In genomic region chr4:4779486-4779885, GRCh38 we compare ENCODE assay signal across 35 cellular contexts.
"Had no signal": no experiment of that assay in that cellular context is flagged by ENCODE, and none has a peak within 500 bp of the region (broad histone marks: within the 10 kb centered on the region; RNA-seq: fewer than 3 reads in every experiment).

No MANE protein-coding gene starts in this region.

- H3K9me3 ChIP-seq: ascending aorta had no signal

- H3K4me1 ChIP-seq: ascending aorta had no signal

- H3K27ac ChIP-seq: ascending aorta, VCaP had no signal

- H3K27ac Mint-ChIP-seq: activated CD4-positive, alpha-beta memory T cell treated with anti-CD3 and anti-CD28 coated beads, Interleukin-2, amount 10 ng/mL, durations not matched to agents 7 days and 5 days; activated CD4-positive, alpha-beta T cell treated with anti-CD3 and anti-CD28 coated beads for 36 hours; activated CD4-positive, alpha-beta T cell treated with anti-CD3 and anti-CD28 coated beads, Interleukin-2, amount 10 ng/mL, durations not matched to agents 7 days and 5 days; activated CD8-positive, alpha-beta memory T cell treated with anti-CD3 and anti-CD28 coated beads, Interleukin-2, amount 10 ng/mL, durations not matched to agents 7 days and 5 days; activated CD8-positive, alpha-beta T cell treated with anti-CD3 and anti-CD28 coated beads, Interleukin-2, amount 10 ng/mL, durations not matched to agents 7 days and 5 days; activated naive CD4-positive, alpha-beta T cell treated with anti-CD3 and anti-CD28 coated beads, Interleukin-2, amount 10 ng/mL, durations not matched to agents 7 days and 5 days; activated naive CD4-positive, alpha-beta T cell treated with anti-CD3 and anti-CD28 coated beads, Interleukin-2, amount 50 U/mL, for 24 hours; activated naive CD8-positive, alpha-beta T cell; activated naive CD8-positive, alpha-beta T cell treated with anti-CD3 and anti-CD28 coated beads, Interleukin-2, amount 10 ng/mL, durations not matched to agents 7 days and 5 days; activated naive CD8-positive, alpha-beta T cell treated with anti-CD3 and anti-CD28 coated beads, Interleukin-2, amount 50 U/mL, for 24 hours; activated T-cell treated with anti-CD3 and anti-CD28 coated beads, Interleukin-2, amount 50 U/mL, for 72 hours; activated T-helper 2 cell treated with anti-CD3 and anti-CD28 coated beads, Interferon-gamma antibody, Interleukin-2, Interleukin-4, amounts not matched to agents 10 μg/mL and 5 μg/mL and 100 μg/mL, durations not matched to agents 14 hours and 24 hours and 36 hours; brain; T-helper 1 cell treated with Interleukin-12 subunit alpha and Interleukin-12 subunit beta and Interleukin-4 antibody, amounts not matched to agents 30 μg/mL and 1 μg/mL, for 36 hours; T-helper 2 cell treated with Interferon-gamma antibody and Interleukin-4, amounts not matched to agents 5 μg/mL and 100 μg/mL, for 36 hours had no signal

- H3K36me3 ChIP-seq: ascending aorta had no signal

- H3K4me3 Mint-ChIP-seq: activated CD4-positive, alpha-beta memory T cell treated with anti-CD3 and anti-CD28 coated beads, Interleukin-2, amount 10 ng/mL, durations not matched to agents 7 days and 5 days; activated CD4-positive, alpha-beta T cell treated with anti-CD3 and anti-CD28 coated beads for 36 hours; activated CD4-positive, alpha-beta T cell treated with anti-CD3 and anti-CD28 coated beads, Interleukin-2, amount 10 ng/mL, durations not matched to agents 7 days and 5 days; activated CD8-positive, alpha-beta memory T cell treated with anti-CD3 and anti-CD28 coated beads, Interleukin-2, amount 10 ng/mL, durations not matched to agents 7 days and 5 days; activated CD8-positive, alpha-beta T cell treated with anti-CD3 and anti-CD28 coated beads, Interleukin-2, amount 10 ng/mL, durations not matched to agents 7 days and 5 days; activated naive CD4-positive, alpha-beta T cell treated with anti-CD3 and anti-CD28 coated beads, Interleukin-2, amount 10 ng/mL, durations not matched to agents 7 days and 5 days; activated naive CD4-positive, alpha-beta T cell treated with anti-CD3 and anti-CD28 coated beads, Interleukin-2, amount 50 U/mL, for 24 hours; activated naive CD8-positive, alpha-beta T cell; activated naive CD8-positive, alpha-beta T cell treated with anti-CD3 and anti-CD28 coated beads, Interleukin-2, amount 10 ng/mL, durations not matched to agents 7 days and 5 days; activated naive CD8-positive, alpha-beta T cell treated with anti-CD3 and anti-CD28 coated beads, Interleukin-2, amount 50 U/mL, for 24 hours; activated T-cell treated with anti-CD3 and anti-CD28 coated beads, Interleukin-2, amount 50 U/mL, for 4 hours; activated T-cell treated with anti-CD3 and anti-CD28 coated beads, Interleukin-2, amount 50 U/mL, for 72 hours; brain; T-helper 1 cell treated with Interleukin-12 subunit alpha and Interleukin-12 subunit beta and Interleukin-4 antibody, amounts not matched to agents 30 μg/mL and 1 μg/mL, for 36 hours; T-helper 2 cell treated with Interferon-gamma antibody and Interleukin-4, amounts not matched to agents 5 μg/mL and 100 μg/mL, for 36 hours had no signal

- H3K9me3 Mint-ChIP-seq: activated CD4-positive, alpha-beta memory T cell treated with anti-CD3 and anti-CD28 coated beads, Interleukin-2, amount 10 ng/mL, durations not matched to agents 7 days and 5 days; activated naive CD4-positive, alpha-beta T cell treated with anti-CD3 and anti-CD28 coated beads, Interleukin-2, amount 50 U/mL, for 24 hours; activated naive CD8-positive, alpha-beta T cell treated with anti-CD3 and anti-CD28 coated beads, Interleukin-2, amount 50 U/mL, for 24 hours; activated T-helper 2 cell treated with anti-CD3 and anti-CD28 coated beads, Interferon-gamma antibody, Interleukin-2, Interleukin-4, amounts not matched to agents 10 μg/mL and 5 μg/mL and 100 μg/mL, durations not matched to agents 14 hours and 24 hours and 36 hours; T-helper 1 cell treated with Interleukin-12 subunit alpha and Interleukin-12 subunit beta and Interleukin-4 antibody, amounts not matched to agents 30 μg/mL and 1 μg/mL, for 36 hours had no signal

- H3K27me3 ChIP-seq: ascending aorta had no signal

- H3K4me3 ChIP-seq: ascending aorta had no signal

- H3K27me3 Mint-ChIP-seq: activated CD4-positive, alpha-beta memory T cell treated with anti-CD3 and anti-CD28 coated beads, Interleukin-2, amount 10 ng/mL, durations not matched to agents 7 days and 5 days; activated CD4-positive, alpha-beta T cell treated with anti-CD3 and anti-CD28 coated beads, Interleukin-2, amount 10 ng/mL, durations not matched to agents 7 days and 5 days; activated CD8-positive, alpha-beta memory T cell treated with anti-CD3 and anti-CD28 coated beads, Interleukin-2, amount 10 ng/mL, durations not matched to agents 7 days and 5 days; activated naive CD4-positive, alpha-beta T cell treated with anti-CD3 and anti-CD28 coated beads, Interleukin-2, amount 10 ng/mL, durations not matched to agents 7 days and 5 days; activated naive CD4-positive, alpha-beta T cell treated with anti-CD3 and anti-CD28 coated beads, Interleukin-2, amount 50 U/mL, for 24 hours; activated naive CD8-positive, alpha-beta T cell; activated naive CD8-positive, alpha-beta T cell treated with anti-CD3 and anti-CD28 coated beads, Interleukin-2, amount 10 ng/mL, durations not matched to agents 7 days and 5 days had no signal

- H3K36me3 Mint-ChIP-seq: activated CD8-positive, alpha-beta memory T cell treated with anti-CD3 and anti-CD28 coated beads, Interleukin-2, amount 10 ng/mL, durations not matched to agents 7 days and 5 days; activated naive CD4-positive, alpha-beta T cell treated with anti-CD3 and anti-CD28 coated beads, Interleukin-2, amount 10 ng/mL, durations not matched to agents 7 days and 5 days; activated naive CD4-positive, alpha-beta T cell treated with anti-CD3 and anti-CD28 coated beads, Interleukin-2, amount 50 U/mL, for 24 hours; activated naive CD8-positive, alpha-beta T cell; activated naive CD8-positive, alpha-beta T cell treated with anti-CD3 and anti-CD28 coated beads, Interleukin-2, amount 10 ng/mL, durations not matched to agents 7 days and 5 days; brain had no signal

- DNase-seq: activated CD4-positive, alpha-beta memory T cell treated with anti-CD3 and anti-CD28 coated beads, Interleukin-2, amount 10 ng/mL, durations not matched to agents 7 days and 5 days; activated CD4-positive, alpha-beta T cell treated with anti-CD3 and anti-CD28 coated beads for 1 hour; activated CD4-positive, alpha-beta T cell treated with anti-CD3 and anti-CD28 coated beads for 36 hours; activated CD4-positive, alpha-beta T cell treated with anti-CD3 and anti-CD28 coated beads for 48 hours; activated CD4-positive, alpha-beta T cell treated with anti-CD3 and anti-CD28 coated beads, Interleukin-2, amount 10 ng/mL, durations not matched to agents 7 days and 5 days; activated CD4-positive, alpha-beta T cell treated with anti-CD3 and anti-CD28 coated beads, Interleukin-2, amount 50 U/mL, for 48 hours; activated CD4-positive, CD25-positive, alpha-beta regulatory T cell; activated CD8-positive, alpha-beta memory T cell treated with anti-CD3 and anti-CD28 coated beads for 24 hours; activated CD8-positive, alpha-beta memory T cell treated with anti-CD3 and anti-CD28 coated beads, Interleukin-2, amount 10 ng/mL, durations not matched to agents 7 days and 5 days; activated CD8-positive, alpha-beta memory T cell treated with anti-CD3 and anti-CD28 coated beads, Interleukin-2, amount 50 U/mL, for 48 hours; activated CD8-positive, alpha-beta T cell treated with anti-CD3 and anti-CD28 coated beads, Interleukin-2, amount 10 ng/mL, durations not matched to agents 7 days and 5 days; activated effector memory CD4-positive, alpha-beta T cell treated with Interleukin-2 at 50 U/mL for 16 hours; activated gamma-delta T cell; activated naive CD4-positive, alpha-beta T cell treated with anti-CD3 and anti-CD28 coated beads, Interleukin-2, amount 10 ng/mL, durations not matched to agents 7 days and 5 days; activated naive CD4-positive, alpha-beta T cell treated with Interleukin-2 at 50 U/mL for 16 hours; activated naive CD8-positive, alpha-beta T cell treated with anti-CD3 and anti-CD28 coated beads, Interleukin-2, amount 10 ng/mL, durations not matched to agents 7 days and 5 days; activated naive CD8-positive, alpha-beta T cell treated with anti-CD3 and anti-CD28 coated beads, Interleukin-2, amount 50 U/mL, for 24 hours; activated T-cell treated with anti-CD3 and anti-CD28 coated beads, Interleukin-2, amount 50 U/mL, for 4 hours; activated T-cell treated with anti-CD3 and anti-CD28 coated beads, Interleukin-2, amount 50 U/mL, for 72 hours; amygdala; anterior cingulate cortex; central memory CD4-positive, alpha-beta T cell; T-helper 2 cell; T-helper 9 cell had no signal

- FAIRE-seq: colon, TTC549 had no signal

- ATAC-seq: activated CD4-positive, alpha-beta T cell treated with anti-CD3 and anti-CD28 coated beads for 36 hours; activated CD4-positive, CD25-positive, alpha-beta regulatory T cell treated with anti-CD3 and anti-CD28 coated beads, Interleukin-2, amount 50 U/mL, for 24 hours; activated CD8-positive, alpha-beta memory T cell treated with anti-CD3 and anti-CD28 coated beads, Interleukin-2, amount 10 ng/mL, durations not matched to agents 7 days and 5 days; activated CD8-positive, alpha-beta T cell treated with anti-CD3 and anti-CD28 coated beads, Interleukin-2, amount 10 ng/mL, durations not matched to agents 7 days and 5 days; activated naive CD8-positive, alpha-beta T cell treated with anti-CD3 and anti-CD28 coated beads, Interleukin-2, amount 50 U/mL, for 24 hours; activated T-cell treated with anti-CD3 and anti-CD28 coated beads, Interleukin-2, amount 50 U/mL, for 4 hours; activated T-cell treated with anti-CD3 and anti-CD28 coated beads, Interleukin-2, amount 50 U/mL, for 72 hours had no signal

- H3K4me1 Mint-ChIP-seq: activated CD4-positive, alpha-beta memory T cell treated with anti-CD3 and anti-CD28 coated beads, Interleukin-2, amount 10 ng/mL, durations not matched to agents 7 days and 5 days; activated CD4-positive, alpha-beta T cell treated with anti-CD3 and anti-CD28 coated beads for 36 hours; activated CD4-positive, alpha-beta T cell treated with anti-CD3 and anti-CD28 coated beads, Interleukin-2, amount 10 ng/mL, durations not matched to agents 7 days and 5 days; activated naive CD4-positive, alpha-beta T cell treated with anti-CD3 and anti-CD28 coated beads, Interleukin-2, amount 10 ng/mL, durations not matched to agents 7 days and 5 days; activated naive CD4-positive, alpha-beta T cell treated with anti-CD3 and anti-CD28 coated beads, Interleukin-2, amount 50 U/mL, for 24 hours; activated naive CD8-positive, alpha-beta T cell treated with anti-CD3 and anti-CD28 coated beads, Interleukin-2, amount 50 U/mL, for 24 hours; brain had no signal
